Comparison of ENCODE assay signal across 19 cellular contexts in the genomic region with DNA sequence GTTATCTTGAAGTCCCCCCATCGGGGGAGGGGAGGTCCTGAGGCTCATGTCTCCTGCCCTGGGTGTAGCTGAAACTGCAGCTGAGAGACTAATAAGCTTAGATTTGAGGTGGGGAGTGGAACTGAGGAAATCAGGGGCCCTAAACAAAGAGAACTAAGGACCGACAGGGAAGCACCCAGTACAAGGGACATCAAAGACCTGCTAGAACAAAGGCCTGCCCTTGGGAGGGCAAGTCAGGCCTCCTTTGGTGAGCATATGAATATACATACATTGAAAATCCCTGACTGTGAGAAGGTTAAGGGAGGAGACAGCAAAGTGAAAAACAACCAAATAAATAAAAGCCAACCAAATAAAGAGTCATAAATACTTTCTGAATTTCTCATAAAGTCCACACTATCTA.
A peak's percentile ranks its signal among the peaks of the same experiment; 100 is the strongest.
DNase-seq lines count a peak whose midpoint lies in the region; ATAC-seq, FAIRE-seq and TF ChIP-seq lines count a peak whose summit lies in the region.
"Had no signal": no experiment of that assay in that cellular context is flagged by ENCODE, and none has a peak within 500 bp of the region (broad histone marks: within the 10 kb centered on the region; RNA-seq: fewer than 3 reads in every experiment).

No MANE protein-coding gene starts in this region.

- H3K4me1 ChIP-seq in H1 (replicated peaks in 1 of 4; ENCODE audit: control insufficient read depth in 3 of 4, insufficient read depth in 4 of 4, low read length in 3 of 4) (peaks cover 0 to 5% (median 2%) of the 10 kb centered on the region in 4 experiments; a peak in 1 of 7 replicates), mesendoderm (ENCODE audit: control insufficient read depth, low read depth, low read length) (no peaks in the 10 kb centered on the region), foreskin keratinocyte (peaks cover 11% of the 10 kb centered on the region)
- H3K4me1 ChIP-seq: A549, Peyer's patch had no signal

- H2BK120ac ChIP-seq in H1 (replicated peaks; ENCODE audit: low read depth, low read length) = no peak overlapping the region
- no peak overlapping the region for H2BK120ac ChIP-seq in mesendoderm (ENCODE audit: low read depth, low read length)

- H3K79me2 ChIP-seq in H1 (ENCODE audit: control insufficient read depth in 1 of 2, insufficient read depth in 2 of 2, low read length in 2 of 2) (no peaks in the 10 kb centered on the region), mesendoderm (ENCODE audit: control insufficient read depth, insufficient read depth, low read length) (no peaks in the 10 kb centered on the region)

- CTCF ChIA-PET in H1 (lab: Charles Lee; ENCODE audit: partially characterized antibody) = no interaction called here

- TF ChIP-seq CTCF in H1 (IDR thresholded peaks at IDR 0.05; ENCODE audit: control extremely low read depth in 1 of 3, insufficient read depth in 1 of 3, low read depth in 1 of 3, low read length in 3 of 3) = no peak
- TF ChIP-seq CTCF in foreskin keratinocyte (conservative IDR thresholded peaks at IDR 0.05) = no peak

- TF ChIP-seq POLR2A in H1 (IDR thresholded peaks at IDR 0.05; ENCODE audit: control extremely low read depth in 1 of 2, low read depth in 2 of 2, low read length in 2 of 2) = no peak

- no peak overlapping the region for H2BK20ac ChIP-seq in H1 (ENCODE audit: low read length)

- no peak overlapping the region for H3K4ac ChIP-seq in H1 (replicated peaks; ENCODE audit: insufficient read length, low read depth, low read length)
- H3K4ac ChIP-seq in mesendoderm (ENCODE audit: low read depth, low read length) = no peak overlapping the region

- H4K5ac ChIP-seq in H1 (ENCODE audit: insufficient read length, low read depth, low read length) (no peak overlapping the region), mesendoderm (ENCODE audit: low read length) (no peak overlapping the region)

- TF ChIP-seq RAD21 in H1 (IDR thresholded peaks at IDR 0.05 in 1 of 2, conservative IDR thresholded peaks at IDR 0.05 in 1 of 2; ENCODE audit: low read depth in 2 of 2, low read length in 2 of 2) = no peak

- no peaks in the 10 kb centered on the region; a peak in 1 of 7 replicates for H3K27me3 ChIP-seq in H1 (replicated peaks in 1 of 4; ENCODE audit: control insufficient read depth in 3 of 4, extremely low read depth in 1 of 4, insufficient read depth in 3 of 4, low read length in 3 of 4)
- no peaks in the 10 kb centered on the region for H3K27me3 ChIP-seq in mesendoderm (ENCODE audit: insufficient read depth, low read length, poor library complexity)
- H3K27me3 ChIP-seq in foreskin keratinocyte = no peaks in the 10 kb centered on the region
- H3K27me3 ChIP-seq: Peyer's patch had no signal

- POLR2A ChIA-PET in H1 (lab: Charles Lee; ENCODE audit: partially characterized antibody) = no interaction called here

- H3K27ac ChIP-seq in H1 (ENCODE audit: low read depth, low read length) = no peak overlapping the region
- no peak overlapping the region for H3K27ac ChIP-seq in mesendoderm (ENCODE audit: low read depth, low read length)
- no peak overlapping the region for H3K27ac ChIP-seq in foreskin keratinocyte
- H3K27ac ChIP-seq: A549, Peyer's patch had no signal

- no peaks in the 10 kb centered on the region for H3K9me3 ChIP-seq in H1 (ENCODE audit: insufficient read depth in 2 of 2, low read depth in 1 of 2, low read length in 1 of 2)
- H3K9me3 ChIP-seq: A549, Peyer's patch had no signal

- H2BK12ac ChIP-seq in H1 (ENCODE audit: low read depth, low read length) = no peak overlapping the region; the same call in 1 of the 2 replicates

- H3K9ac ChIP-seq in H1 (replicated peaks in 1 of 4; ENCODE audit: extremely low read depth in 1 of 4, low read depth in 3 of 4, low read length in 3 of 4) = no peak overlapping the region
- no peak overlapping the region for H3K9ac ChIP-seq in mesendoderm (ENCODE audit: low read length)

- no peaks in the 10 kb centered on the region for H3K79me1 ChIP-seq in H1 (ENCODE audit: low read depth, low read length)
- no peaks in the 10 kb centered on the region for H3K79me1 ChIP-seq in mesendoderm (ENCODE audit: low read length)

- H2BK15ac ChIP-seq in H1 (ENCODE audit: low read length) (no peak overlapping the region), mesendoderm (replicated peaks; ENCODE audit: low read depth) (no peak overlapping the region)

- H3K14ac ChIP-seq in H1 (ENCODE audit: insufficient read length) = no peak overlapping the region

- H3K56ac ChIP-seq in H1 (replicated peaks; ENCODE audit: insufficient read length, low read depth, low read length) (no peak overlapping the region), mesendoderm (ENCODE audit: low read length) (no peak overlapping the region)

- H3K18ac ChIP-seq in H1 (ENCODE audit: extremely low read depth, low read length) (no peak overlapping the region), mesendoderm (ENCODE audit: low read length) (no peak overlapping the region)

- H4K91ac ChIP-seq in H1 (replicated peaks; ENCODE audit: insufficient read length, low read length) = no peak overlapping the region

- H3K23ac ChIP-seq in H1 (ENCODE audit: insufficient read length) = no peak overlapping the region
- no peak overlapping the region for H3K23ac ChIP-seq in mesendoderm (ENCODE audit: low read length)

- FAIRE-seq in H1 (lab: Jason Lieb, UNC) = peak; percentile 39
- FAIRE-seq: A549, GM12878, HTR-8/SVneo had no signal

- no peak overlapping the region for H4K8ac ChIP-seq in H1 (ENCODE audit: extremely low read depth, insufficient read depth, low read length)
- no peak overlapping the region for H4K8ac ChIP-seq in mesendoderm (ENCODE audit: low read depth, low read length)

- ATAC-seq in foreskin keratinocyte = no peak
- ATAC-seq: A549, GM12878, SK-N-SH treated with all-trans-retinoic acid at 6 μM for 48 hours, T-cell had no signal

- H2BK5ac ChIP-seq in H1 (ENCODE audit: low read depth, low read length) (no peak overlapping the region), mesendoderm (ENCODE audit: low read length) (no peak overlapping the region)

- no peaks in the 10 kb centered on the region for H4K20me1 ChIP-seq in H1 (replicated peaks in 1 of 2; ENCODE audit: control insufficient read depth in 1 of 2, insufficient read depth in 2 of 2, low read length in 2 of 2)

- peak; percentile 0 for DNase-seq in NK-92 treated with Interleukin-12 subunit alpha and Interleukin-12 subunit beta, amount 100 ng/mL, for 24 hours (lab: John Stamatoyannopoulos, UW)
- DNase-seq in NK-92 (lab: John Stamatoyannopoulos, UW; ENCODE audit: unreplicated experiment) = no peak
- DNase-seq in H1 (ENCODE audit: low read depth in 1 of 2, low spot score in 2 of 2) = no peak
- DNase-seq in mesendoderm = peak; percentile 5
- no peak for DNase-seq in foreskin keratinocyte
- DNase-seq in LoVo (ENCODE audit: low spot score) = no peak
- no peak for DNase-seq in amygdala (lab: John Stamatoyannopoulos, UW)
- DNase-seq: IMR-90, MV-4-11, NCI-H187 treated with DMSO at 0.1 percent for 48 hours, NCI-H2107, NCI-H446 treated with DMSO at 0.1 percent for 48 hours, NCI-H526 treated with DMSO at 0.1 percent for 48 hours, Peyer's patch, T-cell had no signal

- no peaks in the 10 kb centered on the region; the same call in 1 of the 2 replicates for H3K23me2 ChIP-seq in H1 (ENCODE audit: low read depth, low read length)

- no peak overlapping the region for H2AK5ac ChIP-seq in H1 (ENCODE audit: low read depth, low read length)
- H2AK5ac ChIP-seq in mesendoderm (ENCODE audit: low read length) = no peak overlapping the region

- peak overlapping the region; percentile 15 to 34; a peak in 2 of 4 replicates for H3K4me2 ChIP-seq in H1 (ENCODE audit: insufficient read depth in 1 of 2, low read depth in 2 of 2, low read length in 2 of 2)
- no peak overlapping the region for H3K4me2 ChIP-seq in mesendoderm (ENCODE audit: low read length)
- H3K4me2 ChIP-seq: A549 had no signal

- H3K4me3 ChIP-seq in H1 (ENCODE audit: extremely low read depth in 1 of 4, insufficient read depth in 2 of 4, low read depth in 3 of 4, low read length in 4 of 4) = 0 out of 8 replicates have a peak overlapping the region, but pooled peaks of 1 of the 4 experiments have one; percentile 7
- no peak overlapping the region for H3K4me3 ChIP-seq in mesendoderm (ENCODE audit: low read length)
- H3K4me3 ChIP-seq: A549, GM12878, Peyer's patch had no signal

- WGBS in H1 (ENCODE audit: extremely low coverage in 1 of 2, insufficient coverage in 1 of 2, insufficient read length in 1 of 2, insufficient replicate concordance in 2 of 2, low coverage in 1 of 2, low lambda C conversion rate in 2 of 2, missing lambda C conversion rate in 1 of 2), 2 experiments = 43% methylated on average over 2 of the region's 2 CpGs; no CpG with 5 or more reads in 1 of the 2 experiments
- WGBS in mesendoderm (ENCODE audit: extremely low coverage, insufficient coverage, low lambda C conversion rate) = no CpG with 5 or more reads among the region's 2 CpGs

- H3K36me3 ChIP-seq in H1 (ENCODE audit: control insufficient read depth in 2 of 4, insufficient read depth in 4 of 4, low read length in 3 of 4) (no peaks in the 10 kb centered on the region), mesendoderm (ENCODE audit: control insufficient read depth, insufficient read depth, low read length) (no peaks in the 10 kb centered on the region)
- H3K36me3 ChIP-seq: Peyer's patch had no signal

- no peak for TF ChIP-seq EP300 in H1 (IDR thresholded peaks at IDR 0.05; ENCODE audit: borderline replicate concordance in 1 of 2, low read depth in 2 of 2, low read length in 2 of 2)

- no peak overlapping the region for H2AFZ ChIP-seq in H1 (ENCODE audit: low read length)

TF ChIP-seq in H1, 55 proteins besides CTCF, POLR2A, EP300 and RAD21:
- TF ChIP-seq SAP30 (IDR thresholded peaks at IDR 0.05; ENCODE audit: insufficient read depth, insufficient replicate concordance, low read length) (no peak), POU5F1 (IDR thresholded peaks at IDR 0.05; ENCODE audit: low read depth, low read length) (no peak), CHD1 (IDR thresholded peaks at IDR 0.05; ENCODE audit: low read depth, low read length) (no peak), HDAC2 (IDR thresholded peaks at IDR 0.05; ENCODE audit: borderline replicate concordance in 1 of 2, low read depth in 2 of 2, low read length in 2 of 2) (no peak), CREB1 (IDR thresholded peaks at IDR 0.05) (no peak), RXRA (IDR thresholded peaks at IDR 0.05; ENCODE audit: insufficient read depth, low read depth, low read length) (no peak)

Comparison
In these comparisons a context has a peak if more than half of its experiments do, and no peak if none do; other contexts are left out.
1. DNase-seq: peak in NK-92 treated with Interleukin-12 subunit alpha and Interleukin-12 subunit beta, amount 100 ng/mL, for 24 hours (single experiment) and mesendoderm (single experiment); none in NK-92 (single experiment), H1 (0 of 2), foreskin keratinocyte (0 of 2), LoVo (single experiment) and amygdala (0 of 56).